1 cellular context compared by ENCODE assay signal in the genomic region with DNA sequence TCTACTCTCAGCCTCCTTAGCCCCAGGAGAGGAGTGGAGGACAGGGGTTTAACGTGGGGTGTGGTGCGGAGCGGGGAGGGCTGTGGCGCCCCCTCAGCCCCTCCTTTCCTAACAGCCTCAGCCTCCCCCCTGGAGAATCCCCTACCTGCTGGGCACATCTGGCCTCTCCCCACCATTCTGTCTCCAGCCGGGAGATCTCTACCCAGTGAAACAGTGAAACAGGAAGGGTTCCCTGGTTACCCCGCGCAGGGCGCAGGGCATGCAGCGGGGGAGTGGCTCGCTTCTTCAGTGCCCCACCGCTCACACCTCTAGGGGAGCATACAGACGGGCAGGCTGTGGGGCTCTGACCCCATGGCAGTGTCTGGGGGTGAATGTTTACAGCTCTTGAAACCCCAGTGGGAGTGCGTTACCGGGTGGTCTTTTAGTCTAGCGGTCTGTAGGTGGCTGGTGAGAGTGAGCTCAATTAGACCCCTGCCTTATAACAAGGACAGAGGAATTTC.
TF ChIP-seq lines count a peak whose summit lies in the region.

No MANE protein-coding gene starts in this region.

TF ChIP-seq in WTC11, 78 proteins besides CTCF, POLR2A, EP300 and RAD21 (continued from another document):
- TF ChIP-seq ZMAT4 (CRISPR knock-in tag; IDR thresholded peaks at IDR 0.05): no peak
- no peak for TF ChIP-seq SP1 (CRISPR knock-in tag; conservative IDR thresholded peaks at IDR 0.05)
- TF ChIP-seq, protein P1, sequence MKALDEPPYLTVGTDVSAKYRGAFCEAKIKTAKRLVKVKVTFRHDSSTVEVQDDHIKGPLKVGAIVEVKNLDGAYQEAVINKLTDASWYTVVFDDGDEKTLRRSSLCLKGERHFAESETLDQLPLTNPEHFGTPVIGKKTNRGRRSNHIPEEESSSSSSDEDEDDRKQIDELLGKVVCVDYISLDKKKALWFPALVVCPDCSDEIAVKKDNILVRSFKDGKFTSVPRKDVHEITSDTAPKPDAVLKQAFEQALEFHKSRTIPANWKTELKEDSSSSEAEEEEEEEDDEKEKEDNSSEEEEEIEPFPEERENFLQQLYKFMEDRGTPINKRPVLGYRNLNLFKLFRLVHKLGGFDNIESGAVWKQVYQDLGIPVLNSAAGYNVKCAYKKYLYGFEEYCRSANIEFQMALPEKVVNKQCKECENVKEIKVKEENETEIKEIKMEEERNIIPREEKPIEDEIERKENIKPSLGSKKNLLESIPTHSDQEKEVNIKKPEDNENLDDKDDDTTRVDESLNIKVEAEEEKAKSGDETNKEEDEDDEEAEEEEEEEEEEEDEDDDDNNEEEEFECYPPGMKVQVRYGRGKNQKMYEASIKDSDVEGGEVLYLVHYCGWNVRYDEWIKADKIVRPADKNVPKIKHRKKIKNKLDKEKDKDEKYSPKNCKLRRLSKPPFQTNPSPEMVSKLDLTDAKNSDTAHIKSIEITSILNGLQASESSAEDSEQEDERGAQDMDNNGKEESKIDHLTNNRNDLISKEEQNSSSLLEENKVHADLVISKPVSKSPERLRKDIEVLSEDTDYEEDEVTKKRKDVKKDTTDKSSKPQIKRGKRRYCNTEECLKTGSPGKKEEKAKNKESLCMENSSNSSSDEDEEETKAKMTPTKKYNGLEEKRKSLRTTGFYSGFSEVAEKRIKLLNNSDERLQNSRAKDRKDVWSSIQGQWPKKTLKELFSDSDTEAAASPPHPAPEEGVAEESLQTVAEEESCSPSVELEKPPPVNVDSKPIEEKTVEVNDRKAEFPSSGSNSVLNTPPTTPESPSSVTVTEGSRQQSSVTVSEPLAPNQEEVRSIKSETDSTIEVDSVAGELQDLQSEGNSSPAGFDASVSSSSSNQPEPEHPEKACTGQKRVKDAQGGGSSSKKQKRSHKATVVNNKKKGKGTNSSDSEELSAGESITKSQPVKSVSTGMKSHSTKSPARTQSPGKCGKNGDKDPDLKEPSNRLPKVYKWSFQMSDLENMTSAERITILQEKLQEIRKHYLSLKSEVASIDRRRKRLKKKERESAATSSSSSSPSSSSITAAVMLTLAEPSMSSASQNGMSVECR (CRISPR knock-in tag; IDR thresholded peaks at IDR 0.05; ENCODE audit: borderline replicate concordance): no peak
- no peak for TF ChIP-seq CREB1 (CRISPR knock-in tag; IDR thresholded peaks at IDR 0.05)
- TF ChIP-seq EMX1 (CRISPR knock-in tag; IDR thresholded peaks at IDR 0.05): no peak
